In genomic region chr14:59022144-59022543, GRCh38 we compare ENCODE assay signal across 12 cellular contexts.
DNase-seq lines count a peak whose midpoint lies in the region; ATAC-seq and TF ChIP-seq lines count a peak whose summit lies in the region.
"Had no signal": no experiment of that assay in that cellular context is flagged by ENCODE, and none has a peak within 500 bp of the region (broad histone marks: within the 10 kb centered on the region; RNA-seq: fewer than 3 reads in every experiment).

No MANE protein-coding gene starts in this region.

- H3K36me3 ChIP-seq in cardiac muscle cell: no peaks in the 10 kb centered on the region
- H3K36me3 ChIP-seq: BLaER1, right atrium auricular region, tibial nerve had no signal

- intact Hi-C loops in Right ventricle myocardium superior (cut with DNase I): no loop called here

- peak; percentile 17 for TF ChIP-seq CTCF in cardiac muscle cell (IDR thresholded peaks at IDR 0.05; ENCODE audit: low read depth, low read length)
- TF ChIP-seq CTCF in choroid plexus epithelial cell (conservative IDR thresholded peaks at IDR 0.05; ENCODE audit: low read depth, low read length): peak; percentile 18

- no peaks in the 10 kb centered on the region for H3K27me3 ChIP-seq in cardiac muscle cell
- H3K27me3 ChIP-seq: BLaER1, right atrium auricular region, tibial nerve had no signal

- peaks cover 10% of the 10 kb centered on the region for H3K4me1 ChIP-seq in cardiac muscle cell (ENCODE audit: low read depth)
- H3K4me1 ChIP-seq: BLaER1, right atrium auricular region, tibial nerve had no signal

- DNase-seq in cardiac muscle cell (ENCODE audit: low read depth in 1 of 2, low spot score in 1 of 2) (no peak), Right ventricle myocardium superior (no peak), NCI-H2107 (lab: John Stamatoyannopoulos, UW) (peak; percentile 29), choroid plexus epithelial cell (ENCODE audit: low read depth) (no peak), EL (no peak), activated T-cell treated with anti-CD3 and anti-CD28 coated beads for 4 hours (no peak), NCI-H345 treated with DMSO at 0.1 percent for 48 hours (lab: John Stamatoyannopoulos, UW; ENCODE audit: unreplicated experiment) (no peak), iPS-NIHi7 (ENCODE audit: extremely low spot score) (no peak)
- DNase-seq: PC-9 had no signal

- no peak overlapping the region for H3K27ac ChIP-seq in cardiac muscle cell
- H3K27ac ChIP-seq: BLaER1, PC-9, right atrium auricular region, tibial nerve had no signal

- ATAC-seq in Right ventricle myocardium superior (ENCODE audit: poor library complexity): no peak

- H3K9me3 ChIP-seq in cardiac muscle cell (ENCODE audit: low read depth): no peaks in the 10 kb centered on the region
- H3K9me3 ChIP-seq: BLaER1, right atrium auricular region, tibial nerve had no signal

- no peak overlapping the region for H3K4me3 ChIP-seq in cardiac muscle cell
- H3K4me3 ChIP-seq in choroid plexus epithelial cell (ENCODE audit: low read depth, low read length): no peak overlapping the region
- H3K4me3 ChIP-seq: BLaER1, PC-9, right atrium auricular region, tibial nerve had no signal
